Comparison of ENCODE assay signal across 30 cellular contexts in the genomic region with DNA sequence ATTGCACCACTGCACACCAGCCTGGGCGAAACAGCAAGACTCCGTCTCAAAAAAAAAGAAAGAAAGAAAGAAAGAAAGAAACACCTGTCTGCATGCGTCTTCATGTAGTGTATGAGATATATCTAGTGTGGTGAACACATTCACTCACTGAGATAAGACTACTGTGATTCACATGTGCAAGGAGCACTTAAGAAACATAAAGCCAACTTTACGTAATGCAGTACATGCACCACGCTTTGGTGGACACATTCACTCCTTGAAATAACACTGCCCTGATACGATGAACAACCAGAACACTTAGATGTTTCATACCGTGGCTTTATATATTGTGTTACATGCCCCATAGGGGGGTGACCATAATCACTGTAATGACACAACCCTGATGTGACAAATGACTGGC.
"Had no signal": no experiment of that assay in that cellular context is flagged by ENCODE, and none has a peak within 500 bp of the region (broad histone marks: within the 10 kb centered on the region; RNA-seq: fewer than 3 reads in every experiment).

No MANE protein-coding gene starts in this region.

- H3K4me3 ChIP-seq: esophagus muscularis mucosa, gastrocnemius medialis had no signal

- H3K36me3 ChIP-seq: brain microvascular endothelial cell, esophagus muscularis mucosa, gastrocnemius medialis had no signal

- H3K9me3 Mint-ChIP-seq: activated CD4-positive, alpha-beta memory T cell treated with anti-CD3 and anti-CD28 coated beads, Interleukin-2, amount 10 ng/mL, durations not matched to agents 7 days and 5 days; activated CD4-positive, alpha-beta T cell treated with anti-CD3 and anti-CD28 coated beads, Interleukin-2, amount 10 ng/mL, durations not matched to agents 7 days and 5 days; activated naive CD4-positive, alpha-beta T cell treated with anti-CD3 and anti-CD28 coated beads, Interleukin-2, amount 10 ng/mL, durations not matched to agents 7 days and 5 days; activated naive CD4-positive, alpha-beta T cell treated with anti-CD3 and anti-CD28 coated beads, Interleukin-2, amount 50 U/mL, for 72 hours; activated naive CD8-positive, alpha-beta T cell treated with anti-CD3 and anti-CD28 coated beads, Interleukin-2, amount 10 ng/mL, durations not matched to agents 7 days and 5 days; activated T-cell treated with anti-CD3 and anti-CD28 coated beads, Interleukin-2, amount 50 U/mL, for 24 hours; activated T-cell treated with anti-CD3 and anti-CD28 coated beads, Interleukin-2, amount 50 U/mL, for 72 hours; central memory CD8-positive, alpha-beta T cell; effector memory CD8-positive, alpha-beta T cell; WTC11 had no signal

- H3K9me3 ChIP-seq: esophagus muscularis mucosa, gastrocnemius medialis had no signal

- H3K27ac Mint-ChIP-seq: activated CD4-positive, alpha-beta memory T cell treated with anti-CD3 and anti-CD28 coated beads, Interleukin-2, amount 10 ng/mL, durations not matched to agents 7 days and 5 days; activated CD4-positive, alpha-beta T cell treated with anti-CD3 and anti-CD28 coated beads, Interleukin-2, amount 10 ng/mL, durations not matched to agents 7 days and 5 days; activated naive CD4-positive, alpha-beta T cell treated with anti-CD3 and anti-CD28 coated beads, Interleukin-2, amount 10 ng/mL, durations not matched to agents 7 days and 5 days; activated naive CD4-positive, alpha-beta T cell treated with anti-CD3 and anti-CD28 coated beads, Interleukin-2, amount 50 U/mL, for 72 hours; activated naive CD8-positive, alpha-beta T cell treated with anti-CD3 and anti-CD28 coated beads, Interleukin-2, amount 10 ng/mL, durations not matched to agents 7 days and 5 days; activated T-cell treated with anti-CD3 and anti-CD28 coated beads, Interleukin-2, amount 50 U/mL, for 24 hours; activated T-cell treated with anti-CD3 and anti-CD28 coated beads, Interleukin-2, amount 50 U/mL, for 72 hours; WTC11 had no signal

- ATAC-seq: activated naive CD4-positive, alpha-beta T cell treated with anti-CD3 and anti-CD28 coated beads, Interleukin-2, amount 50 U/mL, for 72 hours; activated T-cell treated with anti-CD3 and anti-CD28 coated beads, Interleukin-2, amount 50 U/mL, for 72 hours; effector memory CD8-positive, alpha-beta T cell; foreskin keratinocyte; gastrocnemius medialis; WTC11 had no signal

- H3K4me3 Mint-ChIP-seq: activated CD4-positive, alpha-beta memory T cell treated with anti-CD3 and anti-CD28 coated beads, Interleukin-2, amount 10 ng/mL, durations not matched to agents 7 days and 5 days; activated CD4-positive, alpha-beta T cell treated with anti-CD3 and anti-CD28 coated beads, Interleukin-2, amount 10 ng/mL, durations not matched to agents 7 days and 5 days; activated naive CD4-positive, alpha-beta T cell treated with anti-CD3 and anti-CD28 coated beads, Interleukin-2, amount 10 ng/mL, durations not matched to agents 7 days and 5 days; activated naive CD8-positive, alpha-beta T cell treated with anti-CD3 and anti-CD28 coated beads, Interleukin-2, amount 10 ng/mL, durations not matched to agents 7 days and 5 days; activated T-cell treated with anti-CD3 and anti-CD28 coated beads, Interleukin-2, amount 50 U/mL, for 24 hours; activated T-cell treated with anti-CD3 and anti-CD28 coated beads, Interleukin-2, amount 50 U/mL, for 72 hours; central memory CD8-positive, alpha-beta T cell; effector memory CD8-positive, alpha-beta T cell; WTC11 had no signal

- H3K27ac ChIP-seq: brain microvascular endothelial cell, esophagus muscularis mucosa, foreskin keratinocyte, gastrocnemius medialis, VCaP had no signal

- H3K27me3 Mint-ChIP-seq: activated CD4-positive, alpha-beta memory T cell treated with anti-CD3 and anti-CD28 coated beads, Interleukin-2, amount 10 ng/mL, durations not matched to agents 7 days and 5 days; activated naive CD4-positive, alpha-beta T cell treated with anti-CD3 and anti-CD28 coated beads, Interleukin-2, amount 10 ng/mL, durations not matched to agents 7 days and 5 days; activated naive CD8-positive, alpha-beta T cell treated with anti-CD3 and anti-CD28 coated beads, Interleukin-2, amount 10 ng/mL, durations not matched to agents 7 days and 5 days; activated T-cell treated with anti-CD3 and anti-CD28 coated beads, Interleukin-2, amount 50 U/mL, for 24 hours; central memory CD8-positive, alpha-beta T cell; effector memory CD8-positive, alpha-beta T cell had no signal

- DNase-seq: activated CD4-positive, alpha-beta memory T cell treated with anti-CD3 and anti-CD28 coated beads, Interleukin-2, amount 10 ng/mL, durations not matched to agents 7 days and 5 days; activated CD4-positive, alpha-beta T cell treated with anti-CD3 and anti-CD28 coated beads for 1 hour; activated CD4-positive, alpha-beta T cell treated with anti-CD3 and anti-CD28 coated beads for 4 hours; activated CD4-positive, alpha-beta T cell treated with anti-CD3 and anti-CD28 coated beads, Interleukin-2, amount 10 ng/mL, durations not matched to agents 7 days and 5 days; activated CD4-positive, alpha-beta T cell treated with anti-CD3 and anti-CD28 coated beads, Interleukin-2, amount 50 U/mL, for 4 hours; activated CD8-positive, alpha-beta memory T cell treated with anti-CD3 and anti-CD28 coated beads, Interleukin-2, amount 50 U/mL, for 48 hours; activated gamma-delta T cell; activated naive CD4-positive, alpha-beta T cell; activated naive CD4-positive, alpha-beta T cell treated with anti-CD3 and anti-CD28 coated beads, Interleukin-2, amount 10 ng/mL, durations not matched to agents 7 days and 5 days; activated naive CD8-positive, alpha-beta T cell treated with anti-CD3 and anti-CD28 coated beads, Interleukin-2, amount 10 ng/mL, durations not matched to agents 7 days and 5 days; activated T-cell treated with anti-CD3 and anti-CD28 coated beads for 4 hours; activated T-cell treated with anti-CD3 and anti-CD28 coated beads, Interleukin-2, amount 50 U/mL, for 24 hours; activated T-cell treated with anti-CD3 and anti-CD28 coated beads, Interleukin-2, amount 50 U/mL, for 72 hours; amniotic stem cell; anterior cingulate cortex; brain microvascular endothelial cell; cortex of kidney; dermis blood vessel endothelial cell; effector CD4-positive, alpha-beta T cell; effector memory CD8-positive, alpha-beta T cell; erythroblast; foreskin keratinocyte; gastrocnemius medialis; glutamatergic neuron; T-helper 2 cell had no signal

- H3K36me3 Mint-ChIP-seq: activated naive CD4-positive, alpha-beta T cell treated with anti-CD3 and anti-CD28 coated beads, Interleukin-2, amount 10 ng/mL, durations not matched to agents 7 days and 5 days; activated naive CD4-positive, alpha-beta T cell treated with anti-CD3 and anti-CD28 coated beads, Interleukin-2, amount 50 U/mL, for 72 hours; WTC11 had no signal

- H3K27me3 ChIP-seq: brain microvascular endothelial cell, esophagus muscularis mucosa, foreskin keratinocyte, gastrocnemius medialis had no signal
